Comparison of ENCODE assay signal across 8 cellular contexts in the genomic region with DNA sequence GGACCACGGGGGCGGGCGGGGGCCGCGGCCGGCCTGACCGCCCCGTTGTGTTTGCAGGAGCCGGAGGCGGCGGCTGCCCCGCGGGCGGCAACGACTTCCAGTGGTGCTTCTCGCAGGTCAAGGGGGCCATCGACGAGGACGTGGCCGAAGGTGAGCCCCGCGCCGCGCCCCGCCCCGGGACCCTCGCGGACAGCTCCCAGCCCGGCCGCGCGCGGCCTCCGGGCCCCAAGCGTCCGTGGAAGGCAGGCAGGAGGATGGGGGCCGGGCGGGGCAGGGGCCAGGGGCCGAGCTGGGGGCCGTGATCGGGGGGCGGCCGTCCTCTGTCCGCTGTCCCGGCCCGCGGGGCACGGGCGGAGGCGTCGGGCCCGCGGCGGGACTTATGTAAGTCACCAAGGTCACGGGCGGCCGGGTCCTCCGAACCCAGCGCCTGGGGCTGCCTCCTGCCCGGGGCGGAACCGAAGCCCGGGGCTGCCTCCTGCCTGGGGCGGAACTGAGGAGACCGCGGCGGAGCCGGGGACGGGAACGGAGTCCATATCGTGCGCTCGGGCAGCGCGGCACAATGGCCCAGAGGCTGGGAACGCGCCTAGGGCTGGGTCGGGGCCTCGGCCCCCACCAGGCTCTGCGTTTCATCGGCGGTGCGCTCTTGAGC. TPM values are rescaled to one million over a fixed set of nuclear protein-coding genes. Genes with fewer than 3 reads are reported as not detected.
DNase-seq lines count a peak whose midpoint lies in the region; ATAC-seq and TF ChIP-seq lines count a peak whose summit lies in the region.

No MANE protein-coding gene starts in this region.

- peak; percentile 17 for ATAC-seq in GM19043 (IDR thresholded peaks at IDR 0.05; ENCODE audit: low read depth, unreplicated experiment)
- ATAC-seq in HG03175 (IDR thresholded peaks at IDR 0.05; ENCODE audit: unreplicated experiment) = peak; percentile 30
- peak; percentile 59 for ATAC-seq in left colon

- intact Hi-C loops in left colon (cut with DNase I, micrococcal nuclease) = no loop called here

- H3K27ac Mint-ChIP-seq in T-helper 2 cell treated with Interferon-gamma antibody and Interleukin-4, amounts not matched to agents 5 μg/mL and 100 μg/mL, for 36 hours = peak overlapping the region; percentile 82

- H3K4me3 ChIP-seq in cardiac fibroblast (replicated peaks in 1 of 2; ENCODE audit: low read depth in 2 of 2, low read length in 2 of 2) = peak overlapping the region; percentile 67 to 77

- peaks cover 25% of the 10 kb centered on the region for H3K36me3 Mint-ChIP-seq in T-helper 2 cell treated with Interferon-gamma antibody and Interleukin-4, amounts not matched to agents 5 μg/mL and 100 μg/mL, for 36 hours (ENCODE audit: low read depth)

- DNase-seq in AG20443 (ENCODE audit: low spot score) (peak; percentile 65), cardiac fibroblast (ENCODE audit: low read depth in 2 of 2) (peak; percentile 34 to 37), left colon (peak; percentile 45 to 77), putamen (ENCODE audit: low spot score) (no peak)
- peak; percentile 44 for DNase-seq in T-helper 2 cell treated with Interferon-gamma antibody and Interleukin-4, amounts not matched to agents 5 μg/mL and 100 μg/mL, for 36 hours (ENCODE audit: low spot score)
- peak; percentile 32 for DNase-seq in stimulated activated CD8-positive, alpha-beta memory T cell treated with anti-CD3 and anti-CD28 coated beads, Interleukin-12 subunit alpha, Interleukin-12 subunit beta, amount 100 ng/mL, for 4 hours (ENCODE audit: low read depth)

- peaks cover 15% of the 10 kb centered on the region for H3K27me3 Mint-ChIP-seq in T-helper 2 cell treated with Interferon-gamma antibody and Interleukin-4, amounts not matched to agents 5 μg/mL and 100 μg/mL, for 36 hours (ENCODE audit: low read depth)

- no peaks in the 10 kb centered on the region for H3K9me3 Mint-ChIP-seq in T-helper 2 cell treated with Interferon-gamma antibody and Interleukin-4, amounts not matched to agents 5 μg/mL and 100 μg/mL, for 36 hours

- H3K4me1 Mint-ChIP-seq in T-helper 2 cell treated with Interferon-gamma antibody and Interleukin-4, amounts not matched to agents 5 μg/mL and 100 μg/mL, for 36 hours (ENCODE audit: low read depth) = peaks cover 62% of the 10 kb centered on the region

- peak overlapping the region; percentile 85 for H3K4me3 Mint-ChIP-seq in T-helper 2 cell treated with Interferon-gamma antibody and Interleukin-4, amounts not matched to agents 5 μg/mL and 100 μg/mL, for 36 hours

- no peak for TF ChIP-seq CTCF in cardiac fibroblast (IDR thresholded peaks at IDR 0.05; ENCODE audit: low read depth, low read length)

RNA-seq across cellular contexts. Expression of gene PPP2R2D, which starts 0.5 kb away (rescaled TPM):
- total RNA-seq in left colon = 10 to 100 TPM; 28.5 to 30.2 TPM
